ENCODE assay signal across 8 cellular contexts in genomic region chr12:46268617-46269428, GRCh38. TPM values are rescaled to one million over a fixed set of nuclear protein-coding genes. Genes with fewer than 3 reads are reported as not detected.
DNase-seq lines count a peak whose midpoint lies in the region; ATAC-seq lines count a peak whose summit lies in the region.

Gene SLC38A1, minus strand, starts transcription at chr12:46269043. Its CDS starts 29,243 bp downstream, at chr12:46239800.

- DNase-seq in AML-193 (lab: John Stamatoyannopoulos, UW) (peak; percentile 84 to 89), NCI-H460 (ENCODE audit: extremely low read depth, low read depth) (peak; percentile 93), ecto neural progenitor cell (ENCODE audit: low spot score) (peak; percentile 91), lung microvascular endothelial cell (ENCODE audit: low read depth in 2 of 2) (peak; percentile 80 to 93)
- DNase-seq in activated CD4-positive, alpha-beta T cell treated with anti-CD3 and anti-CD28 coated beads, Interleukin-2, amount 50 U/mL, for 4 hours: peak; percentile 83 to 86
- DNase-seq in stimulated activated CD4-positive, alpha-beta T cell treated with anti-CD3 and anti-CD28 coated beads, TNF-alpha, amount 100 ng/mL, for 48 hours (ENCODE audit: low read depth in 3 of 3): peak; percentile 69 to 85 (median 78)

- peak; percentile 66 for ATAC-seq in GM19035 (IDR thresholded peaks at IDR 0.05; ENCODE audit: unreplicated experiment)
- peak; percentile 68 for ATAC-seq in HG03342 (IDR thresholded peaks at IDR 0.05; ENCODE audit: unreplicated experiment)

RNA-seq across cellular contexts. Expression of gene SLC38A1, which starts in this region (rescaled TPM):
- total RNA-seq in NCI-H460 (2014; rRNA removed; shearing (Covaris generic)): 280 and 305 TPM in 2 replicates
- polyA plus RNA-seq in NCI-H460 (2014; cell fraction: nucleus; rRNA removed): 93.7 and 118 TPM in 2 replicates
- total RNA-seq in lung microvascular endothelial cell: 92.0 and 157 TPM in 2 replicates

Comparison
In these comparisons a context has a peak if more than half of its experiments do, and no peak if none do; other contexts are left out.
1. Peak in every context shown above with its lines: DNase-seq and ATAC-seq.